Comparison of ENCODE assay signal across 15 cellular contexts in the genomic region with DNA sequence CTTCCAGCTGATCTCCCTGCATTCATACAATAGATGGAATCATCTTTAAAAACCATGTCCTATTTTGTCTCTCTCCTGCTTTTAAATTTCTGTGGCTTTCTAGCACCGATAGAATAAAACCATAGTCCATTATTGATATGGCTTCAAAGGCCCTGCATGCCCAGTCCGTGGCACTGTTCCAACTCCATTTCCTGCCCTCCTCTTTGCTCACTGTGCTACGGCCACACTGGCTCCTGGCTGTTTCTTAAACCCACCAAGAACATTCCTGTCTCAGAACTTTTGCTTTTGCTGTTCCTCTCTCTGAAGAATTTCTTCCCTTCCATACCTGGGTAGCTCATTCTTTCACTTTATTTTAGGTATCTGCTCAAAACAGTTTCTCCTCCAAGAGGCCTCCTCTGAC. TPM values are rescaled to one million over a fixed set of nuclear protein-coding genes. Genes with fewer than 3 reads are reported as not detected.
DNase-seq lines count a peak whose midpoint lies in the region; ATAC-seq lines count a peak whose summit lies in the region.
"Had no signal": no experiment of that assay in that cellular context is flagged by ENCODE, and none has a peak within 500 bp of the region (broad histone marks: within the 10 kb centered on the region; RNA-seq: fewer than 3 reads in every experiment).

No MANE protein-coding gene starts in this region.

- intact Hi-C loops in right cardiac atrium (cut with DNase I) (no loop called here), Right ventricle myocardium superior (cut with DNase I) (no loop called here)

- H3K27me3 ChIP-seq in right cardiac atrium (ENCODE audit: control insufficient read depth, insufficient read depth), result no peaks in the 10 kb centered on the region
- no peaks in the 10 kb centered on the region for H3K27me3 ChIP-seq in thymus (ENCODE audit: control insufficient read depth, insufficient read depth)

- H3K27ac ChIP-seq in right cardiac atrium (ENCODE audit: low read length), result no peak overlapping the region
- peak overlapping the region; percentile 85 for H3K27ac ChIP-seq in thymus (ENCODE audit: low read depth)

- WGBS in right cardiac atrium, result 27% methylated on average over 3 of the region's 3 CpGs
- whole genome bisulfite sequencing in thymus, result 24% methylated on average over 3 of the region's 3 CpGs

- no peak overlapping the region for H3K4me3 ChIP-seq in right cardiac atrium (ENCODE audit: low read length)
- peak overlapping the region; percentile 50 for H3K4me3 ChIP-seq in thymus (ENCODE audit: low read length)
- H3K4me3 ChIP-seq: lung had no signal

- H3K4me1 ChIP-seq in right cardiac atrium (ENCODE audit: control insufficient read depth, insufficient read depth, low read length), result no peaks in the 10 kb centered on the region
- H3K4me1 ChIP-seq in thymus (ENCODE audit: control insufficient read depth, insufficient read depth, low read length), result peaks cover 43% of the 10 kb centered on the region

- ATAC-seq in right cardiac atrium, result peak; percentile 34 to 55
- ATAC-seq in Right ventricle myocardium superior (ENCODE audit: poor library complexity), result no peak
- ATAC-seq: sciatic nerve had no signal

- H3K36me3 ChIP-seq in thymus (ENCODE audit: control insufficient read depth, insufficient read depth), result peaks cover 29% of the 10 kb centered on the region

- DNase-seq in right cardiac atrium (peak in 1 of 3 donors; percentile 57), Right ventricle myocardium superior (no peak), RPMI8226 (peak; percentile 20), dermis microvascular lymphatic vessel endothelial cell (ENCODE audit: low read depth in 2 of 2) (peak; percentile 21 to 35), SW 1271 (lab: John Stamatoyannopoulos, UW) (no peak), DMS114 treated with DMSO at 0.1 percent for 48 hours (lab: John Stamatoyannopoulos, UW; ENCODE audit: unreplicated experiment) (no peak)
- no peak for DNase-seq in stimulated activated CD8-positive, alpha-beta memory T cell treated with anti-CD3 and anti-CD28 coated beads, Interleukin-4, amount 100 ng/mL, for 48 hours
- DNase-seq: COR-L47, IMR-90, SHP77 treated with DMSO at 0.1 percent for 48 hours had no signal

- H3K9me3 ChIP-seq in right cardiac atrium (ENCODE audit: control insufficient read depth, low read length), result no peaks in the 10 kb centered on the region
- peaks cover 1% of the 10 kb centered on the region for H3K9me3 ChIP-seq in thymus (ENCODE audit: control insufficient read depth)

RNA-seq across cellular contexts. Expression of a gene that starts 7.2 kb away (rescaled TPM):
- total RNA-seq in right cardiac atrium, result under 1 TPM; 0.28 to 0.46 (median 0.38) TPM
- 0.18 TPM for polyA plus RNA-seq in right cardiac atrium
- total RNA-seq in Right ventricle myocardium superior, result 0.27 TPM
- under 0.01 and 0.13 TPM in 2 replicates for total RNA-seq in dermis microvascular lymphatic vessel endothelial cell
- 115 TPM for polyA plus RNA-seq in thymus
- total RNA-seq: cerebellum, glomerular endothelial cell, IMR-90 had no signal
- polyA plus RNA-seq: IMR-90 had no signal

Comparison
In these comparisons a context has a peak if more than half of its experiments do, and no peak if none do; other contexts are left out.
1. DNase-seq: peak in RPMI8226 (single experiment) and dermis microvascular lymphatic vessel endothelial cell (2 of 2); none in Right ventricle myocardium superior (single experiment), stimulated activated CD8-positive, alpha-beta memory T cell treated with anti-CD3 and anti-CD28 coated beads, Interleukin-4, amount 100 ng/mL, for 48 hours (single experiment), SW 1271 (0 of 2) and DMS114 treated with DMSO at 0.1 percent for 48 hours (single experiment).